18 cellular contexts compared by ENCODE assay signal in the genomic region with DNA sequence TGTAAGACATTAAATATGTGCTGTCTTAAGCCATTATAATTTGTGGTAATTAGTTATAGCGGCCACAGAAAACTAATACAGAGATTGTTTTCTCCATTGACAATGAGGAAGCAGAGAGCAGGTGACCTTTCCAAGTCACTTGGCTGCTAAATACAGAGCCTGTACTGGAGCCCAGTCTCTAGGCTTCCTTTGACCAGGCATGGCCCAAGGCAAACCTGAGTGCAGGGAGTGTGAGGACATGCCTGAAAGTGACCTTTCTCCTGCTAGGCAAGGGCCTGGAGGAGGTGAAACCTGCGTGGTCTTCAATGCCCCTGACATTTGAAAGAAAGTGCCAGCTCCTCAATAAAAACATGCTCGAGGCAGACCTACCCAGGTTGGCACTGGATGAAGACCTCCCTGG. TPM values are rescaled to one million over a fixed set of nuclear protein-coding genes. Genes with fewer than 3 reads are reported as not detected.
"Had no signal": no experiment of that assay in that cellular context is flagged by ENCODE, and none has a peak within 500 bp of the region (broad histone marks: within the 10 kb centered on the region; RNA-seq: fewer than 3 reads in every experiment).

No MANE protein-coding gene starts in this region.

- H3K4me3 ChIP-seq: tibial artery had no signal

- H3K4me1 Mint-ChIP-seq: activated CD4-positive, alpha-beta T cell treated with anti-CD3 and anti-CD28 coated beads for 36 hours; central memory CD8-positive, alpha-beta T cell had no signal

- H3K4me3 Mint-ChIP-seq: activated CD4-positive, alpha-beta T cell treated with anti-CD3 and anti-CD28 coated beads for 36 hours; activated CD8-positive, alpha-beta T cell treated with anti-CD3 and anti-CD28 coated beads for 36 hours; central memory CD8-positive, alpha-beta T cell; endodermal cell had no signal

- H3K4me1 ChIP-seq: parathyroid adenoma had no signal

- ATAC-seq: activated CD4-positive, alpha-beta T cell treated with anti-CD3 and anti-CD28 coated beads for 36 hours; activated CD8-positive, alpha-beta T cell treated with anti-CD3 and anti-CD28 coated beads for 36 hours had no signal

- H3K27me3 Mint-ChIP-seq: activated CD8-positive, alpha-beta T cell treated with anti-CD3 and anti-CD28 coated beads for 36 hours had no signal

- H3K9me3 Mint-ChIP-seq: activated CD8-positive, alpha-beta T cell treated with anti-CD3 and anti-CD28 coated beads for 36 hours; central memory CD8-positive, alpha-beta T cell; endodermal cell had no signal

- DNase-seq: activated CD4-positive, alpha-beta T cell treated with anti-CD3 and anti-CD28 coated beads for 36 hours; activated CD8-positive, alpha-beta memory T cell treated with anti-CD3 and anti-CD28 coated beads, Interleukin-2, amount 50 U/mL, for 4 hours; activated CD8-positive, alpha-beta T cell treated with anti-CD3 and anti-CD28 coated beads for 36 hours; activated naive CD4-positive, alpha-beta T cell treated with Interleukin-2 at 50 U/mL for 16 hours; dermis blood vessel endothelial cell; endodermal cell; erythroblast; glutamatergic neuron; mesendoderm; stimulated activated CD4-positive, alpha-beta T cell treated with anti-CD3 and anti-CD28 coated beads, Interleukin-4, amount 100 ng/mL, for 4 hours had no signal

- H3K9ac ChIP-seq: parathyroid adenoma had no signal

- H3K27ac Mint-ChIP-seq: activated CD4-positive, alpha-beta T cell treated with anti-CD3 and anti-CD28 coated beads for 36 hours; activated CD8-positive, alpha-beta T cell treated with anti-CD3 and anti-CD28 coated beads for 36 hours; endodermal cell had no signal

- H3K36me3 ChIP-seq: tibial artery had no signal

- H2AFZ ChIP-seq: parathyroid adenoma had no signal

- H3K27ac ChIP-seq: parathyroid adenoma, VCaP had no signal

- H3K9me3 ChIP-seq: tibial artery had no signal

RNA-seq across cellular contexts. Expression of a gene that starts 12.5 kb away (rescaled TPM):
- total RNA-seq: activated CD8-positive, alpha-beta T cell treated with anti-CD3 and anti-CD28 coated beads for 36 hours had no signal
- polyA plus RNA-seq: neural cell had no signal

RNA-seq across cellular contexts. Expression of a gene that starts 23.4 kb away (rescaled TPM):
- total RNA-seq: activated CD4-positive, alpha-beta T cell treated with anti-CD3 and anti-CD28 coated beads for 36 hours; activated CD8-positive, alpha-beta T cell treated with anti-CD3 and anti-CD28 coated beads for 36 hours; dermis blood vessel endothelial cell; endodermal cell; renal cortical epithelial cell; SK-MEL-5 had no signal
- polyA plus RNA-seq: neural cell had no signal

RNA-seq across cellular contexts. Expression of a gene that starts 30.5 kb away (rescaled TPM):
- total RNA-seq: fibroblast of villous mesenchyme, SK-MEL-5 had no signal
- polyA plus RNA-seq: neural cell had no signal
